Comparison of ENCODE assay signal across 22 cellular contexts in the genomic region with DNA sequence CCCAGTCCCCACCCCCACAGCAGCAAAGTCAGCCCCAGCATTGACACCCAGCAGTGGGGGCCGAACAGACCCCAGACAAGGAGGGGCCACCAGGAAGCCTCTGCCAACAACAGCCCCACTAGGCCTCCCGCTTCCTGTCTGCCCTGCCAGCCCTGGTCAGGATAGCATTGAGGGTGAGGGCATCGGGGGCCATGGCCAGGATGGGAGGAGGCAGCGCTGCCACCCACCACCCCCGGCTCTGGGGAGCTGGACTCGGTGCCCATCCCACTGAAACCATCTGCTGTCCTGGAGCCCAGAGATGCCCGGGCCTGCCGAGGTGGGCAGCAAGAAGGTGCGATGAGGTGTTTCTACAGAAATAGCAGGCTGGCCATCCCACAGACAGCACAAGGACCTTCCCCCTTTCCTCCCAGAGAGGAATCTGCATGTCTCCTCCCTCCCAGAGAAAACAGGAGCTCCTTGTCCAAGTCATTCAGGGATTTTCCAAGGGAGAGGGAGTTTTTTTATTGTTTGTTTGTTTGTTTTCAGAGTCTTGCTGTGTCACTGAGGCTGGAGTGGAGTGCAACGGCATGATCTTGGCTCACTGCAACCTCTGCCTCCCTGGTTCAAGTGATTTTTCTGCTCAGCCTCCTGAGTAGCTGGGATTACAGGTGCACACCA.
A peak's percentile ranks its signal among the peaks of the same experiment; 100 is the strongest.
DNase-seq lines count a peak whose midpoint lies in the region; ATAC-seq and TF ChIP-seq lines count a peak whose summit lies in the region.
"Had no signal": no experiment of that assay in that cellular context is flagged by ENCODE, and none has a peak within 500 bp of the region (broad histone marks: within the 10 kb centered on the region; RNA-seq: fewer than 3 reads in every experiment).

No MANE protein-coding gene starts in this region.

- H3K27ac ChIP-seq in right atrium auricular region (no peak overlapping the region), RWPE2 (ENCODE audit: poor library complexity, severe bottlenecking) (no peak overlapping the region), right cardiac atrium (ENCODE audit: low read length) (no peak overlapping the region), suprapubic skin (no peak overlapping the region), esophagus muscularis mucosa (replicated peaks in 1 of 4) (no peak overlapping the region)
- H3K27ac ChIP-seq: GM23248 had no signal

- 76% methylated on average over 10 of the region's 10 CpGs for WGBS in right cardiac atrium
- 77% methylated on average over 5 of the region's 10 CpGs for WGBS in suprapubic skin
- 71% methylated on average over 5 of the region's 10 CpGs for WGBS in esophagus muscularis mucosa

- ATAC-seq in left ventricle myocardium superior = no peak
- ATAC-seq in RWPE2 (ENCODE audit: low read depth) = no peak
- no peak for ATAC-seq in right cardiac atrium

- TF ChIP-seq EP300 in suprapubic skin (IDR thresholded peaks at IDR 0.05) (no peak), esophagus muscularis mucosa (IDR thresholded peaks at IDR 0.05) (no peak)

- H3K27me3 ChIP-seq in right atrium auricular region (peaks cover 4 to 28% of the 10 kb centered on the region in 2 donors), RWPE2 (ENCODE audit: insufficient read depth, poor library complexity, severe bottlenecking) (peaks cover 32% of the 10 kb centered on the region), right cardiac atrium (ENCODE audit: control insufficient read depth, insufficient read depth) (no peaks in the 10 kb centered on the region), suprapubic skin (peaks cover 95% of the 10 kb centered on the region), esophagus muscularis mucosa (peaks cover 0 to 100% (median 46%) of the 10 kb centered on the region in 4 donors)

- no peaks in the 10 kb centered on the region for H3K36me3 ChIP-seq in right atrium auricular region
- no peaks in the 10 kb centered on the region for H3K36me3 ChIP-seq in RWPE2 (ENCODE audit: low read depth)
- no peaks in the 10 kb centered on the region for H3K36me3 ChIP-seq in suprapubic skin
- no peaks in the 10 kb centered on the region for H3K36me3 ChIP-seq in esophagus muscularis mucosa

- TF ChIP-seq CTCF in right atrium auricular region (IDR thresholded peaks at IDR 0.05) (no peak), RWPE2 (IDR thresholded peaks at IDR 0.05; ENCODE audit: poor library complexity, severe bottlenecking) (no peak), suprapubic skin (IDR thresholded peaks at IDR 0.05) (no peak), esophagus muscularis mucosa (IDR thresholded peaks at IDR 0.05) (no peak)

- peaks cover 0 to 14% of the 10 kb centered on the region in 2 donors for H3K4me1 ChIP-seq in right atrium auricular region
- no peaks in the 10 kb centered on the region for H3K4me1 ChIP-seq in RWPE2 (ENCODE audit: insufficient read depth, poor library complexity, severe bottlenecking)
- H3K4me1 ChIP-seq in right cardiac atrium (ENCODE audit: control insufficient read depth, insufficient read depth, low read length) = no peaks in the 10 kb centered on the region
- H3K4me1 ChIP-seq in suprapubic skin = no peaks in the 10 kb centered on the region
- peaks cover 0 to 17% (median 5%) of the 10 kb centered on the region in 4 donors for H3K4me1 ChIP-seq in esophagus muscularis mucosa

- TF ChIP-seq POLR2A in suprapubic skin (IDR thresholded peaks at IDR 0.05) (no peak), esophagus muscularis mucosa (IDR thresholded peaks at IDR 0.05; ENCODE audit: low read depth) (no peak)

- intact Hi-C loops in left ventricle myocardium superior (cut with micrococcal nuclease) (no loop called here), right cardiac atrium (cut with DNase I) (no loop called here), esophagus muscularis mucosa (cut with DNase I) (no loop called here)

- H3K4me3 ChIP-seq in right atrium auricular region (no peak overlapping the region), RWPE2 (ENCODE audit: severe bottlenecking) (no peak overlapping the region), right cardiac atrium (ENCODE audit: low read length) (no peak overlapping the region), suprapubic skin (no peak overlapping the region), esophagus muscularis mucosa (no peak overlapping the region)
- H3K4me3 ChIP-seq: GM23248, K562 had no signal

- DNase-seq in left ventricle myocardium superior = peak; percentile 25
- DNase-seq in right atrium auricular region (ENCODE audit: low spot score) = no peak
- peak; percentile 86 for DNase-seq in RWPE2 (ENCODE audit: low spot score)
- peak in 2 of 3 donors; percentile 3 to 31 for DNase-seq in right cardiac atrium
- DNase-seq in suprapubic skin (ENCODE audit: low spot score in 2 of 2) = peak; percentile 40 to 63
- no peak for DNase-seq in occipital lobe (lab: John Stamatoyannopoulos, UW)
- no peak for DNase-seq in kidney glomerular epithelial cell (lab: John Stamatoyannopoulos, UW)
- DNase-seq in esophagus muscularis mucosa (ENCODE audit: extremely low spot score) = no peak
- DNase-seq: CD4-positive, CD25-positive, alpha-beta regulatory T cell; COR-L47; DMS 273 treated with DMSO at 0.1 percent for 48 hours; DMS79 treated with DMSO at 0.1 percent for 48 hours; GM23248; H9; HFFc6; MM.1S; NCI-H1048; NCI-H1417 treated with DMSO at 0.1 percent for 48 hours; NCI-H187; NCI-H526 treated with DMSO at 0.1 percent for 48 hours; SIG-M5 had no signal

- H3K9me3 ChIP-seq in right atrium auricular region (no peaks in the 10 kb centered on the region), RWPE2 (ENCODE audit: severe bottlenecking) (no peaks in the 10 kb centered on the region), right cardiac atrium (ENCODE audit: control insufficient read depth, low read length) (no peaks in the 10 kb centered on the region), suprapubic skin (no peaks in the 10 kb centered on the region), esophagus muscularis mucosa (no peaks in the 10 kb centered on the region)

Comparison
In these comparisons a context has a peak if more than half of its experiments do, and no peak if none do; other contexts are left out.
1. DNase-seq: peak in left ventricle myocardium superior (single experiment), RWPE2 (single experiment), right cardiac atrium (2 of 3) and suprapubic skin (2 of 2); none in right atrium auricular region (single experiment), occipital lobe (single experiment), kidney glomerular epithelial cell (single experiment) and esophagus muscularis mucosa (single experiment).